Comparison of ENCODE assay signal across 9 cellular contexts in genomic region chr1:10939654-10940450, GRCh38.
DNase-seq lines count a peak whose midpoint lies in the region; ATAC-seq, FAIRE-seq and TF ChIP-seq lines count a peak whose summit lies in the region.
"Had no signal": no experiment of that assay in that cellular context is flagged by ENCODE, and none has a peak within 500 bp of the region (broad histone marks: within the 10 kb centered on the region; RNA-seq: fewer than 3 reads in every experiment).

No MANE protein-coding gene starts in this region.

- TF ChIP-seq CTCF in testis (IDR thresholded peaks at IDR 0.05), result no peak

- FAIRE-seq in GM12892 (lab: Jason Lieb, UNC), result peak; percentile 95

- H3K36me3 ChIP-seq in testis (ENCODE audit: low read depth, missing control alignments), result no peaks in the 10 kb centered on the region

- no peaks in the 10 kb centered on the region for H3K27me3 ChIP-seq in testis

- peaks cover 9% of the 10 kb centered on the region for H3K4me1 ChIP-seq in testis

- intact Hi-C loops in testis (cut with DNase I; ENCODE audit: low total_unique reads), result no loop called here

- TF ChIP-seq POLR2A in GM12892 (IDR thresholded peaks at IDR 0.05; ENCODE audit: low read depth, low read length), result no peak
- TF ChIP-seq POLR2A in testis (IDR thresholded peaks at IDR 0.05), result no peak

- H3K4me3 ChIP-seq in testis, result no peak overlapping the region

- 60 to 61% methylated on average over 20 of the region's 20 CpGs for WGBS in testis, 2 donors

- peak; percentile 63 for ATAC-seq in HG02943 (IDR thresholded peaks at IDR 0.05; ENCODE audit: low read depth, unreplicated experiment)
- no peak for ATAC-seq in GM18520 (IDR thresholded peaks at IDR 0.05; ENCODE audit: unreplicated experiment)

- H3K9me3 ChIP-seq in testis, result no peaks in the 10 kb centered on the region

- DNase-seq in GM12892 (ENCODE audit: insufficient read length) (peak; percentile 82), COLO668 (lab: John Stamatoyannopoulos, UW; ENCODE audit: unreplicated experiment) (no peak), testis (no peak), LoVo (ENCODE audit: low spot score) (no peak)
- peak; percentile 77 for DNase-seq in activated CD8-positive, alpha-beta memory T cell treated with anti-CD3 and anti-CD28 coated beads, Interleukin-2, amount 50 U/mL, for 48 hours
- DNase-seq in stimulated activated CD4-positive, alpha-beta T cell treated with anti-CD3 and anti-CD28 coated beads, Interleukin-15, amount 100 ng/mL, for 24 hours, result peak; percentile 82
- DNase-seq: naive B cell had no signal

- no peak overlapping the region for H3K27ac ChIP-seq in testis

Comparison
In these comparisons a context has a peak if more than half of its experiments do, and no peak if none do; other contexts are left out.
1. DNase-seq: peak in GM12892 (single experiment), activated CD8-positive, alpha-beta memory T cell treated with anti-CD3 and anti-CD28 coated beads, Interleukin-2, amount 50 U/mL, for 48 hours (single experiment) and stimulated activated CD4-positive, alpha-beta T cell treated with anti-CD3 and anti-CD28 coated beads, Interleukin-15, amount 100 ng/mL, for 24 hours (single experiment); none in COLO668 (single experiment), testis (single experiment) and LoVo (single experiment).